ENCODE assay signal across 8 cellular contexts in genomic region chr5:59724482-59725392, GRCh38.
DNase-seq lines count a peak whose midpoint lies in the region; ATAC-seq, FAIRE-seq and TF ChIP-seq lines count a peak whose summit lies in the region.

No MANE protein-coding gene starts in this region.

- H3K36me3 Mint-ChIP-seq in stimulated activated effector memory CD8-positive, alpha-beta T cell treated with anti-CD3 and anti-CD28 coated beads, Interleukin-12 subunit alpha, Interleukin-12 subunit beta, amount 100 ng/mL, for 72 hours = no peaks in the 10 kb centered on the region

- H3K9ac ChIP-seq in keratinocyte (ENCODE audit: control insufficient read depth, extremely low read depth, insufficient read depth, low read length) = no peak overlapping the region

- H3K9me3 Mint-ChIP-seq in stimulated activated effector memory CD8-positive, alpha-beta T cell treated with anti-CD3 and anti-CD28 coated beads, Interleukin-12 subunit alpha, Interleukin-12 subunit beta, amount 100 ng/mL, for 72 hours = no peaks in the 10 kb centered on the region

- TF ChIP-seq CTCF in GM20000 (IDR thresholded peaks at IDR 0.05; ENCODE audit: extremely low read depth, missing control alignments) (peak; percentile 50), keratinocyte (optimal IDR thresholded peaks at IDR 0.05 in 1 of 3, IDR thresholded peaks at IDR 0.05 in 1 of 3, conservative IDR thresholded peaks at IDR 0.05 in 1 of 3; ENCODE audit: extremely low read depth in 1 of 3, insufficient read depth in 2 of 3, low read length in 3 of 3) (peak; percentile 57 to 82 (median 77)), transverse colon (IDR thresholded peaks at IDR 0.05) (peak; percentile 57 to 69 (median 62))

- dilution Hi-C loops in keratinocyte (cut with MboI; ENCODE audit: extremely low pct_ligation_motif_present, low sequenced_read_pairs) = no loop called here

- no peaks in the 10 kb centered on the region for H3K79me2 ChIP-seq in keratinocyte (ENCODE audit: control insufficient read depth, insufficient read depth, low read length)

- H3K27me3 ChIP-seq in keratinocyte (ENCODE audit: control insufficient read depth, extremely low read depth, insufficient read depth, low read length) = no peaks in the 10 kb centered on the region
- no peaks in the 10 kb centered on the region for H3K27me3 ChIP-seq in transverse colon

- H3K36me3 ChIP-seq in keratinocyte (ENCODE audit: control insufficient read depth in 2 of 2, extremely low read depth in 1 of 2, insufficient read depth in 2 of 2, low read length in 2 of 2) = no peaks in the 10 kb centered on the region
- H3K36me3 ChIP-seq in transverse colon = no peaks in the 10 kb centered on the region

- H3K4me3 Mint-ChIP-seq in stimulated activated effector memory CD8-positive, alpha-beta T cell treated with anti-CD3 and anti-CD28 coated beads, Interleukin-12 subunit alpha, Interleukin-12 subunit beta, amount 100 ng/mL, for 72 hours = no peak overlapping the region

- 66 to 81% methylated on average over 4 of the region's 4 CpGs for WGBS in transverse colon (ENCODE audit: low coverage in 1 of 2), 2 donors

- no peaks in the 10 kb centered on the region for H4K20me1 ChIP-seq in keratinocyte (ENCODE audit: control insufficient read depth, extremely low read depth, insufficient read depth, low read length)

- no peak overlapping the region for H3K4me3 ChIP-seq in keratinocyte (ENCODE audit: control insufficient read depth in 2 of 3, extremely low read depth in 1 of 3, insufficient read depth in 2 of 3, low read depth in 1 of 3, low read length in 3 of 3)
- no peak overlapping the region for H3K4me3 ChIP-seq in transverse colon

- peak; percentile 86 for FAIRE-seq in keratinocyte (lab: Jason Lieb, UNC)

- no peaks in the 10 kb centered on the region for H3K9me1 ChIP-seq in keratinocyte (ENCODE audit: control insufficient read depth, extremely low read depth, insufficient read depth, low read length)

- H3K4me2 ChIP-seq in keratinocyte (ENCODE audit: control insufficient read depth, extremely low read depth, insufficient read depth, low read depth, low read length) = no peak overlapping the region

- no peak overlapping the region for H3K27ac Mint-ChIP-seq in stimulated activated effector memory CD8-positive, alpha-beta T cell treated with anti-CD3 and anti-CD28 coated beads, Interleukin-12 subunit alpha, Interleukin-12 subunit beta, amount 100 ng/mL, for 72 hours

- intact Hi-C loops in transverse colon (cut with DNase I; ENCODE audit: low total_unique reads) = no loop called here

- in situ Hi-C loops in transverse colon (cut with MboI; ENCODE audit: low pct_ligation_motif_present in 1 of 4, low pct_unique_long_range_greater_than_20kb in 1 of 4, low sequenced_read_pairs in 3 of 4) = no loop called here

- no peak for TF ChIP-seq EP300 in transverse colon (IDR thresholded peaks at IDR 0.05; ENCODE audit: low read depth)

- H3K4me1 ChIP-seq in keratinocyte (ENCODE audit: control insufficient read depth, extremely low read depth, insufficient read depth, low read length) (peaks cover 16% of the 10 kb centered on the region), transverse colon (no peaks in the 10 kb centered on the region)

- no peak for TF ChIP-seq POLR2A in transverse colon (IDR thresholded peaks at IDR 0.05)

- no peak for ATAC-seq in stimulated activated effector memory CD8-positive, alpha-beta T cell treated with anti-CD3 and anti-CD28 coated beads, Interleukin-12 subunit alpha, Interleukin-12 subunit beta, amount 100 ng/mL, for 72 hours

- no peak overlapping the region for H2AFZ ChIP-seq in keratinocyte (ENCODE audit: control insufficient read depth, low read length)

- no peaks in the 10 kb centered on the region for H3K9me3 ChIP-seq in keratinocyte (ENCODE audit: control insufficient read depth, low read depth, low read length)
- H3K9me3 ChIP-seq in transverse colon = no peaks in the 10 kb centered on the region

- H3K27ac ChIP-seq in keratinocyte (ENCODE audit: control insufficient read depth, insufficient read depth, low read length) (no peak overlapping the region), transverse colon (peak overlapping the region; percentile 57 to 76 (median 60))

- DNase-seq in NCI-H524 (lab: John Stamatoyannopoulos, UW) (peak; percentile 53 to 62), NCI-H524 treated with DMSO at 0.1 percent for 48 hours (lab: John Stamatoyannopoulos, UW) (no peak), GM20000 (ENCODE audit: low spot score) (peak; percentile 48), LoVo (ENCODE audit: low spot score) (peak; percentile 41), keratinocyte (ENCODE audit: low read depth, low spot score) (no peak), transverse colon (peak; percentile 26)
- peak; percentile 9 to 19 for DNase-seq in activated CD4-positive, alpha-beta T cell treated with anti-CD3 and anti-CD28 coated beads, Interleukin-2, amount 50 U/mL, for 48 hours
- no peak for DNase-seq in stimulated activated effector memory CD8-positive, alpha-beta T cell treated with anti-CD3 and anti-CD28 coated beads, Interleukin-12 subunit alpha, Interleukin-12 subunit beta, amount 100 ng/mL, for 72 hours (ENCODE audit: low spot score in 2 of 2)

- no peaks in the 10 kb centered on the region for H3K4me1 Mint-ChIP-seq in stimulated activated effector memory CD8-positive, alpha-beta T cell treated with anti-CD3 and anti-CD28 coated beads, Interleukin-12 subunit alpha, Interleukin-12 subunit beta, amount 100 ng/mL, for 72 hours

Comparison
In these comparisons a context has a peak if more than half of its experiments do, and no peak if none do; other contexts are left out.
1. DNase-seq: peak in NCI-H524 (2 of 2), GM20000 (single experiment), LoVo (single experiment), activated CD4-positive, alpha-beta T cell treated with anti-CD3 and anti-CD28 coated beads, Interleukin-2, amount 50 U/mL, for 48 hours (2 of 2) and transverse colon (single experiment); none in NCI-H524 treated with DMSO at 0.1 percent for 48 hours (single experiment), keratinocyte (single experiment) and stimulated activated effector memory CD8-positive, alpha-beta T cell treated with anti-CD3 and anti-CD28 coated beads, Interleukin-12 subunit alpha, Interleukin-12 subunit beta, amount 100 ng/mL, for 72 hours (0 of 2).
2. Peak in every context shown above with its lines, with median percentiles within 50 percentile points of each other: CTCF ChIP-seq.